Comparison of ENCODE assay signal across 9 cellular contexts in genomic region chr4:105215609-105216313, GRCh38.
DNase-seq lines count a peak whose midpoint lies in the region; ATAC-seq and TF ChIP-seq lines count a peak whose summit lies in the region.
"Had no signal": no experiment of that assay in that cellular context is flagged by ENCODE, and none has a peak within 500 bp of the region (broad histone marks: within the 10 kb centered on the region; RNA-seq: fewer than 3 reads in every experiment).

No MANE protein-coding gene starts in this region.

- H3K4me3 Mint-ChIP-seq in natural killer cell treated with Interleukin-12 subunit alpha and Interleukin-12 subunit beta and Interleukin-15 and Interleukin-18, amount 100 ng/mL, for 72 hours, result peak overlapping the region; percentile 3
- H3K4me3 Mint-ChIP-seq in natural killer cell, result no peak overlapping the region
- H3K4me3 Mint-ChIP-seq in neural progenitor cell, result no peak overlapping the region
- no peak overlapping the region for H3K4me3 Mint-ChIP-seq in Caco-2 (ENCODE audit: unreplicated experiment)

- H3K36me3 Mint-ChIP-seq in natural killer cell treated with Interleukin-12 subunit alpha and Interleukin-12 subunit beta and Interleukin-15 and Interleukin-18, amount 100 ng/mL, for 72 hours, result peaks cover 4% of the 10 kb centered on the region
- H3K36me3 Mint-ChIP-seq in natural killer cell, result no peaks in the 10 kb centered on the region
- peaks cover 18% of the 10 kb centered on the region for H3K36me3 Mint-ChIP-seq in neural progenitor cell
- no peaks in the 10 kb centered on the region for H3K36me3 Mint-ChIP-seq in Caco-2 (ENCODE audit: insufficient read depth, unreplicated experiment)

- no TSS peak for BruUV-seq in Caco-2 (replicated peaks; lab: Mats Ljungman, UMichigan)

- H3K36me3 ChIP-seq in brain microvascular endothelial cell (replicated peaks) (no peaks in the 10 kb centered on the region), neural progenitor cell (no peaks in the 10 kb centered on the region), heart left ventricle (peaks cover 0 to 4% (median 0%) of the 10 kb centered on the region in 9 donors), BE2C (no peaks in the 10 kb centered on the region), Caco-2 (ENCODE audit: control insufficient read depth, insufficient read depth, low read length) (no peaks in the 10 kb centered on the region)

- H3K9ac ChIP-seq in neural progenitor cell, result no peak overlapping the region

- H4K20me1 ChIP-seq in neural progenitor cell (ENCODE audit: low read depth), result no peaks in the 10 kb centered on the region

- H3K27ac ChIP-seq in brain microvascular endothelial cell, result peak overlapping the region; percentile 13
- H3K27ac ChIP-seq in neural progenitor cell, result no peak overlapping the region
- no peak overlapping the region for H3K27ac ChIP-seq in heart left ventricle
- H3K27ac ChIP-seq: body of pancreas had no signal

- no peak for TF ChIP-seq CTCF in natural killer cell (IDR thresholded peaks at IDR 0.05)
- TF ChIP-seq CTCF in brain microvascular endothelial cell (IDR thresholded peaks at IDR 0.05; ENCODE audit: low read depth, low read length, missing control alignments), result no peak
- TF ChIP-seq CTCF in neural progenitor cell (IDR thresholded peaks at IDR 0.05), result no peak
- no peak for TF ChIP-seq CTCF in heart left ventricle (IDR thresholded peaks at IDR 0.05)
- TF ChIP-seq CTCF in BE2C (IDR thresholded peaks at IDR 0.05; ENCODE audit: low read depth, low read length), result no peak
- no peak for TF ChIP-seq CTCF in Caco-2 (IDR thresholded peaks at IDR 0.05; ENCODE audit: insufficient read depth in 1 of 2, low read depth in 1 of 2, low read length in 1 of 2, severe bottlenecking in 1 of 2, unreplicated experiment in 1 of 2)

- CTCF ChIA-PET in Caco-2 (lab: Charles Lee), result no interaction called here

- intact Hi-C loops in natural killer cell (cut with micrococcal nuclease) (no loop called here), heart left ventricle (cut with DNase I) (no loop called here), Caco-2 (cut with micrococcal nuclease; ENCODE audit: unreplicated experiment) (no loop called here)

- TF ChIP-seq POLR2A in heart left ventricle (IDR thresholded peaks at IDR 0.05), result no peak

- H2AFZ ChIP-seq in neural progenitor cell (replicated peaks), result no peak overlapping the region

- POLR2A ChIA-PET in Caco-2 (lab: Charles Lee), result no interaction called here

- no peak overlapping the region for H3K4me2 ChIP-seq in neural progenitor cell

- H3K4me1 Mint-ChIP-seq in natural killer cell treated with Interleukin-12 subunit alpha and Interleukin-12 subunit beta and Interleukin-15 and Interleukin-18, amount 100 ng/mL, for 72 hours (ENCODE audit: low read depth in 2 of 2), result peaks cover 23% of the 10 kb centered on the region in 2 donors
- peaks cover 37 to 43% of the 10 kb centered on the region in 2 donors for H3K4me1 Mint-ChIP-seq in natural killer cell
- H3K4me1 Mint-ChIP-seq in neural progenitor cell, result peaks cover 3% of the 10 kb centered on the region
- peaks cover 17% of the 10 kb centered on the region for H3K4me1 Mint-ChIP-seq in Caco-2 (ENCODE audit: low read depth, unreplicated experiment)

- no peaks in the 10 kb centered on the region for H3K79me2 ChIP-seq in neural progenitor cell (ENCODE audit: low read depth)

- 75 to 83% (median 81%) methylated on average over 4 of the region's 4 CpGs for WGBS in heart left ventricle, 4 donors

- H3K4me3 ChIP-seq in brain microvascular endothelial cell (ENCODE audit: low read depth, low read length) (no peak overlapping the region), neural progenitor cell (no peak overlapping the region), heart left ventricle (no peak overlapping the region), BE2C (ENCODE audit: low read depth, low read length) (no peak overlapping the region), Caco-2 (ENCODE audit: low read depth, low read length) (no peak overlapping the region)
- H3K4me3 ChIP-seq: body of pancreas had no signal

- H3K9me3 ChIP-seq in neural progenitor cell (ENCODE audit: low read depth), result no peaks in the 10 kb centered on the region
- no peaks in the 10 kb centered on the region for H3K9me3 ChIP-seq in heart left ventricle
- no peaks in the 10 kb centered on the region for H3K9me3 ChIP-seq in BE2C
- H3K9me3 ChIP-seq in Caco-2, result no peaks in the 10 kb centered on the region
- H3K9me3 ChIP-seq: body of pancreas had no signal

- H3K27me3 ChIP-seq in brain microvascular endothelial cell (replicated peaks), result no peaks in the 10 kb centered on the region
- H3K27me3 ChIP-seq in neural progenitor cell, result no peaks in the 10 kb centered on the region
- no peaks in the 10 kb centered on the region for H3K27me3 ChIP-seq in heart left ventricle
- H3K27me3 ChIP-seq in BE2C, result no peaks in the 10 kb centered on the region
- H3K27me3 ChIP-seq in Caco-2 (replicated peaks; ENCODE audit: control insufficient read depth, insufficient read depth, low read length), result no peaks in the 10 kb centered on the region
- H3K27me3 ChIP-seq: body of pancreas had no signal

- H3K27ac Mint-ChIP-seq in natural killer cell treated with Interleukin-12 subunit alpha and Interleukin-12 subunit beta and Interleukin-15 and Interleukin-18, amount 100 ng/mL, for 72 hours, result peak overlapping the region; percentile 9 to 10
- H3K27ac Mint-ChIP-seq in natural killer cell (peak overlapping the region in 1 of 2 donors; percentile 13), neural progenitor cell (no peak overlapping the region), Caco-2 (ENCODE audit: unreplicated experiment) (no peak overlapping the region)

- H3K4me1 ChIP-seq in neural progenitor cell (no peaks in the 10 kb centered on the region), heart left ventricle (peaks cover 0 to 14% (median under 1%) of the 10 kb centered on the region in 12 donors), BE2C (no peaks in the 10 kb centered on the region), Caco-2 (peaks cover 15% of the 10 kb centered on the region; the same call in 1 of the 2 replicates)
- H3K4me1 ChIP-seq: body of pancreas had no signal

- H3K9me3 Mint-ChIP-seq in natural killer cell treated with Interleukin-12 subunit alpha and Interleukin-12 subunit beta and Interleukin-15 and Interleukin-18, amount 100 ng/mL, for 72 hours, result no peaks in the 10 kb centered on the region
- no peaks in the 10 kb centered on the region for H3K9me3 Mint-ChIP-seq in natural killer cell
- H3K9me3 Mint-ChIP-seq in neural progenitor cell, result no peaks in the 10 kb centered on the region
- no peaks in the 10 kb centered on the region for H3K9me3 Mint-ChIP-seq in Caco-2 (ENCODE audit: unreplicated experiment)

- H3K27me3 Mint-ChIP-seq in natural killer cell treated with Interleukin-12 subunit alpha and Interleukin-12 subunit beta and Interleukin-15 and Interleukin-18, amount 100 ng/mL, for 72 hours, result no peaks in the 10 kb centered on the region
- H3K27me3 Mint-ChIP-seq in natural killer cell (ENCODE audit: low read depth in 2 of 2) (no peaks in the 10 kb centered on the region), neural progenitor cell (ENCODE audit: insufficient read depth, low read depth) (no peaks in the 10 kb centered on the region), Caco-2 (ENCODE audit: insufficient read depth, unreplicated experiment) (no peaks in the 10 kb centered on the region)

- no peak for DNase-seq in natural killer cell treated with Interleukin-12 subunit alpha and Interleukin-12 subunit beta and Interleukin-15 and Interleukin-18, amount 100 ng/mL, for 72 hours (ENCODE audit: low spot score)
- no peak for DNase-seq in natural killer cell
- DNase-seq in brain microvascular endothelial cell, result peak; percentile 20
- no peak for DNase-seq in neural progenitor cell (ENCODE audit: low spot score)
- DNase-seq in heart left ventricle, result no peak
- DNase-seq in BE2C, result no peak
- no peak for DNase-seq in Caco-2
- DNase-seq: body of pancreas had no signal

- no peaks in the 10 kb centered on the region for H3F3A ChIP-seq in neural progenitor cell (ENCODE audit: low read depth)

- in situ Hi-C loops in brain microvascular endothelial cell (cut with HindIII; ENCODE audit: low pct_ligation_motif_present, low sequenced_read_pairs), result no loop called here

- peak in 1 of 2 donors; percentile 43 for ATAC-seq in natural killer cell treated with Interleukin-12 subunit alpha and Interleukin-12 subunit beta and Interleukin-15 and Interleukin-18, amount 100 ng/mL, for 72 hours
- ATAC-seq in natural killer cell (no peak), HG03103 (IDR thresholded peaks at IDR 0.05; ENCODE audit: low read depth, unreplicated experiment) (peak; percentile 70), heart left ventricle (no peak)
- ATAC-seq: body of pancreas had no signal

Comparison
In these comparisons a context has a peak if more than half of its experiments do, and no peak if none do; other contexts are left out.
1. H3K27ac Mint-ChIP-seq: peak in natural killer cell treated with Interleukin-12 subunit alpha and Interleukin-12 subunit beta and Interleukin-15 and Interleukin-18, amount 100 ng/mL, for 72 hours (2 of 2); none in neural progenitor cell (single experiment) and Caco-2 (single experiment).